Comparison of ENCODE assay signal across 1 cellular context in the genomic region with DNA sequence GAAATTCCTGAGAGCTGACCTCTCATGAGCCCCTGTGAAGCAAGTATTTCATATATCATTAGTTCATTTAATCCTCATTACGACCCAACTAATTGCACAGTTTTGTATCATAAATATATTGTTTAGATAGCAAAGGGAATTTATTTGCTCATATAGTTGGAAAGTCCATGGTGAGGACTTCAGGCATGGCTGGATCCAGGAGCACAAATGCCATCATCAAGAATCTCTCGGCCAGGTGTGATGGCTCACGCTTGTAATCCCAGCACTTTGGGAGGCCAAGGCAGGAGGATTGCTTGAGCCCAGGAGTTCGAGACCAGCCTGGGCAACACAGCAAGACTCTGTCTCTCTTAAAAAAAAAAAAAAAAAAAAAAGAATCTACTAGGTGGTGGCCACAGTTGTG.
A peak's percentile ranks its signal among the peaks of the same experiment; 100 is the strongest.
TF ChIP-seq lines count a peak whose summit lies in the region.

No MANE protein-coding gene starts in this region.

TF ChIP-seq in HepG2, 621 proteins besides CTCF, POLR2A, EP300 and RAD21:
- peak; percentile 98 for TF ChIP-seq ZNF329 (CRISPR knock-in tag; IDR thresholded peaks at IDR 0.05; ENCODE audit: low read depth)
